In the genomic region with DNA sequence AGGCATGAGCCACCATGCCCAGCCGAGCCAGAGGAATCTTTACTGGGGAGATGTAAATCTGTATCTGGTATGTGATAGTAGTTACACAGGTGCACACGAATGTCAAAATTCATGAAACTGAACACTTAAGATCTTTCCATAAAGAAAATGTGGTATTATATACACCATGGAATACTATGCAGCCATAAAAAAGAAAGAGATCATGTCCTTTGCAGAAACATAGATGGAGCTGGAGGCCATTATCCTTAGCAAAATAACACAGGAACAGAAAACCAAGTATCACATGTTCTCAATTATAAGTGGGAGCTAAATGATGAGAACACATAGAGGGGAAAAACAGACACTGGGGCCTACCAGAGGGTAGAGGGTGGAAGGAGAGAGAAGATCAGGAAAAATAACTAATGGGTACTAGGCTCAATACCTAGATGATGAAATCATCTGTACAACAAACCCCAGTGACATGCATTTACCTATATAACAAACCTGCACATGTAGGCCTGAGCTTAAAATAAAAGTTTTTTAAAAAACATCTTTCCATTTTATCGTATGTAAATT, we compare ENCODE assay signal across 25 cellular contexts. TPM values are rescaled to one million over a fixed set of nuclear protein-coding genes. Genes with fewer than 3 reads are reported as not detected.
"Had no signal": no experiment of that assay in that cellular context is flagged by ENCODE, and none has a peak within 500 bp of the region (broad histone marks: within the 10 kb centered on the region; RNA-seq: fewer than 3 reads in every experiment).

No MANE protein-coding gene starts in this region.

- H3K4me3 Mint-ChIP-seq: activated CD4-positive, alpha-beta memory T cell treated with anti-CD3 and anti-CD28 coated beads for 36 hours; activated CD4-positive, alpha-beta T cell treated with anti-CD3 and anti-CD28 coated beads, Interleukin-2, amount 10 ng/mL, durations not matched to agents 7 days and 5 days; activated naive CD4-positive, alpha-beta T cell treated with anti-CD3 and anti-CD28 coated beads, Interleukin-2, amount 50 U/mL, for 24 hours had no signal

- H3K4me3 ChIP-seq: cardiac muscle cell, SJSA1 had no signal

- H3K27ac ChIP-seq: cardiac muscle cell, SJSA1 had no signal

- ATAC-seq: PC-3 had no signal

- H3K27me3 ChIP-seq: brain microvascular endothelial cell, cardiac muscle cell, SJSA1 had no signal

- H3K27me3 Mint-ChIP-seq: activated CD4-positive, alpha-beta memory T cell treated with anti-CD3 and anti-CD28 coated beads for 36 hours; activated CD4-positive, alpha-beta T cell treated with anti-CD3 and anti-CD28 coated beads, Interleukin-2, amount 10 ng/mL, durations not matched to agents 7 days and 5 days; activated naive CD4-positive, alpha-beta T cell treated with anti-CD3 and anti-CD28 coated beads, Interleukin-2, amount 50 U/mL, for 24 hours had no signal

- FAIRE-seq: colon, RCC 7860, TTC549 had no signal

- H3K9me3 ChIP-seq: SJSA1 had no signal

- H3K27ac Mint-ChIP-seq: activated CD4-positive, alpha-beta memory T cell treated with anti-CD3 and anti-CD28 coated beads for 36 hours; activated CD4-positive, alpha-beta T cell treated with anti-CD3 and anti-CD28 coated beads, Interleukin-2, amount 10 ng/mL, durations not matched to agents 7 days and 5 days; activated naive CD4-positive, alpha-beta T cell treated with anti-CD3 and anti-CD28 coated beads, Interleukin-2, amount 50 U/mL, for 24 hours had no signal

- H3K36me3 ChIP-seq: cardiac muscle cell, SJSA1 had no signal

- DNase-seq: activated CD4-positive, alpha-beta memory T cell treated with anti-CD3 and anti-CD28 coated beads for 36 hours; activated CD4-positive, alpha-beta T cell treated with anti-CD3 and anti-CD28 coated beads, Interleukin-2, amount 10 ng/mL, durations not matched to agents 7 days and 5 days; activated CD4-positive, CD25-positive, alpha-beta regulatory T cell; activated CD8-positive, alpha-beta memory T cell treated with anti-CD3 and anti-CD28 coated beads, Interleukin-2, amount 50 U/mL, for 4 hours; activated effector memory CD4-positive, alpha-beta T cell treated with Interleukin-2 at 50 U/mL for 16 hours; activated naive CD4-positive, alpha-beta T cell; amygdala; brain microvascular endothelial cell; cerebellar nuclear complex; NCI-H1048; NCI-H146; NCI-H187 treated with DMSO at 0.1 percent for 48 hours; NCI-H2081 treated with DMSO at 0.1 percent for 48 hours; NCI-H446; NCI-H524; PC-3; SHP77; T-helper 2 cell; T1000 had no signal

RNA-seq across cellular contexts. Expression of a gene that starts 7.8 kb away (rescaled TPM):
- total RNA-seq: cardiac muscle cell had no signal
- polyA plus RNA-seq: cardiac muscle cell had no signal
